1 cellular context compared by ENCODE assay signal in the genomic region with DNA sequence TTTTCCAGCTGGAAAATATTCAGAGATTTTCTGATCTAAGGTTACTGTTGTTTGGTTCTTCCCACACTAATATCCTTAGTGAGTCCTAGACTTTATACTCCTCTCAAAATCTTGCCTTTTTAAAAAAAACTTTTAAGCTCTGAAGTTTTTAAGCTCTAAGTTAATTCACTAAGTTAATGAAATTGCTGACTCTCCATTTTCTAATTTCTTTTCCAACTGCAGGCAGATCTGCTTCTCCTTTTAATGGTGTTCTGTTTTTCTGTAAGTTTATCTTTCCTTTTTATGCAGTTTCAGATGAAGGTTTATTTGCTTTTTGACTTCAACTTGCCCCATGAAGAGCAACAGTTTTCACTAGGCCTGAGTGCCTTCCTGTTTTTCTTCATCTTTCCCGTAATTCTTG.
TF ChIP-seq lines count a peak whose summit lies in the region.

No MANE protein-coding gene starts in this region.

TF ChIP-seq in GM23338, 12 proteins besides CTCF, POLR2A, EP300 and RAD21 (continued from another document):
- TF ChIP-seq, protein P1, sequence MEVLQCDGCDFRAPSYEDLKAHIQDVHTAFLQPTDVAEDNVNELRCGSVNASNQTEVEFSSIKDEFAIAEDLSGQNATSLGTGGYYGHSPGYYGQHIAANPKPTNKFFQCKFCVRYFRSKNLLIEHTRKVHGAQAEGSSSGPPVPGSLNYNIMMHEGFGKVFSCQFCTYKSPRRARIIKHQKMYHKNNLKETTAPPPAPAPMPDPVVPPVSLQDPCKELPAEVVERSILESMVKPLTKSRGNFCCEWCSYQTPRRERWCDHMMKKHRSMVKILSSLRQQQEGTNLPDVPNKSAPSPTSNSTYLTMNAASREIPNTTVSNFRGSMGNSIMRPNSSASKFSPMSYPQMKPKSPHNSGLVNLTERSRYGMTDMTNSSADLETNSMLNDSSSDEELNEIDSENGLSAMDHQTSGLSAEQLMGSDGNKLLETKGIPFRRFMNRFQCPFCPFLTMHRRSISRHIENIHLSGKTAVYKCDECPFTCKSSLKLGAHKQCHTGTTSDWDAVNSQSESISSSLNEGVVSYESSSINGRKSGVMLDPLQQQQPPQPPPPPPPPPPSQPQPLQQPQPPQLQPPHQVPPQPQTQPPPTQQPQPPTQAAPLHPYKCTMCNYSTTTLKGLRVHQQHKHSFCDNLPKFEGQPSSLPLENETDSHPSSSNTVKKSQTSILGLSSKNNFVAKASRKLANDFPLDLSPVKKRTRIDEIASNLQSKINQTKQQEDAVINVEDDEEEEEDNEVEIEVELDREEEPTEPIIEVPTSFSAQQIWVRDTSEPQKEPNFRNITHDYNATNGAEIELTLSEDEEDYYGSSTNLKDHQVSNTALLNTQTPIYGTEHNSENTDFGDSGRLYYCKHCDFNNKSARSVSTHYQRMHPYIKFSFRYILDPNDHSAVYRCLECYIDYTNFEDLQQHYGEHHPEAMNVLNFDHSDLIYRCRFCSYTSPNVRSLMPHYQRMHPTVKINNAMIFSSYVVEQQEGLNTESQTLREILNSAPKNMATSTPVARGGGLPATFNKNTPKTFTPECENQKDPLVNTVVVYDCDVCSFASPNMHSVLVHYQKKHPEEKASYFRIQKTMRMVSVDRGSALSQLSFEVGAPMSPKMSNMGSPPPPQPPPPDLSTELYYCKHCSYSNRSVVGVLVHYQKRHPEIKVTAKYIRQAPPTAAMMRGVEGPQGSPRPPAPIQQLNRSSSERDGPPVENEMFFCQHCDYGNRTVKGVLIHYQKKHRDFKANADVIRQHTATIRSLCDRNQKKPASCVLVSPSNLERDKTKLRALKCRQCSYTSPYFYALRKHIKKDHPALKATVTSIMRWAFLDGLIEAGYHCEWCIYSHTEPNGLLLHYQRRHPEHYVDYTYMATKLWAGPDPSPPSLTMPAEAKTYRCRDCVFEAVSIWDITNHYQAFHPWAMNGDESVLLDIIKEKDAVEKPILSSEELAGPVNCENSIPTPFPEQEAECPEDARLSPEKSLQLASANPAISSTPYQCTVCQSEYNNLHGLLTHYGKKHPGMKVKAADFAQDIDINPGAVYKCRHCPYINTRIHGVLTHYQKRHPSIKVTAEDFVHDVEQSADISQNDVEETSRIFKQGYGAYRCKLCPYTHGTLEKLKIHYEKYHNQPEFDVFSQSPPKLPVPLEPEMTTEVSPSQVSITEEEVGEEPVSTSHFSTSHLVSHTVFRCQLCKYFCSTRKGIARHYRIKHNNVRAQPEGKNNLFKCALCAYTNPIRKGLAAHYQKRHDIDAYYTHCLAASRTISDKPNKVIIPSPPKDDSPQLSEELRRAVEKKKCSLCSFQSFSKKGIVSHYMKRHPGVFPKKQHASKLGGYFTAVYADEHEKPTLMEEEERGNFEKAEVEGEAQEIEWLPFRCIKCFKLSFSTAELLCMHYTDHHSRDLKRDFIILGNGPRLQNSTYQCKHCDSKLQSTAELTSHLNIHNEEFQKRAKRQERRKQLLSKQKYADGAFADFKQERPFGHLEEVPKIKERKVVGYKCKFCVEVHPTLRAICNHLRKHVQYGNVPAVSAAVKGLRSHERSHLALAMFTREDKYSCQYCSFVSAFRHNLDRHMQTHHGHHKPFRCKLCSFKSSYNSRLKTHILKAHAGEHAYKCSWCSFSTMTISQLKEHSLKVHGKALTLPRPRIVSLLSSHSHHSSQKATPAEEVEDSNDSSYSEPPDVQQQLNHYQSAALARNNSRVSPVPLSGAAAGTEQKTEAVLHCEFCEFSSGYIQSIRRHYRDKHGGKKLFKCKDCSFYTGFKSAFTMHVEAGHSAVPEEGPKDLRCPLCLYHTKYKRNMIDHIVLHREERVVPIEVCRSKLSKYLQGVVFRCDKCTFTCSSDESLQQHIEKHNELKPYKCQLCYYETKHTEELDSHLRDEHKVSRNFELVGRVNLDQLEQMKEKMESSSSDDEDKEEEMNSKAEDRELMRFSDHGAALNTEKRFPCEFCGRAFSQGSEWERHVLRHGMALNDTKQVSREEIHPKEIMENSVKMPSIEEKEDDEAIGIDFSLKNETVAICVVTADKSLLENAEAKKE (CRISPR knock-in tag; IDR thresholded peaks at IDR 0.05): no peak
- TF ChIP-seq ZNF331 (CRISPR knock-in tag; IDR thresholded peaks at IDR 0.05; ENCODE audit: low read depth) (no peak), STAT1 (IDR thresholded peaks at IDR 0.05; ENCODE audit: unreplicated experiment) (no peak), NANOG (IDR thresholded peaks at IDR 0.05; ENCODE audit: borderline replicate concordance) (no peak), EZH2phosphoT487 (IDR thresholded peaks at IDR 0.05; ENCODE audit: unreplicated experiment) (no peak), POLR2AphosphoS5 (IDR thresholded peaks at IDR 0.05; ENCODE audit: low read depth) (no peak), CREB1 (CRISPR knock-in tag; IDR thresholded peaks at IDR 0.05; ENCODE audit: low read depth) (no peak), EZH2 (IDR thresholded peaks at IDR 0.05; ENCODE audit: low read depth, unreplicated experiment) (no peak)
- TF ChIP-seq, protein P2, sequence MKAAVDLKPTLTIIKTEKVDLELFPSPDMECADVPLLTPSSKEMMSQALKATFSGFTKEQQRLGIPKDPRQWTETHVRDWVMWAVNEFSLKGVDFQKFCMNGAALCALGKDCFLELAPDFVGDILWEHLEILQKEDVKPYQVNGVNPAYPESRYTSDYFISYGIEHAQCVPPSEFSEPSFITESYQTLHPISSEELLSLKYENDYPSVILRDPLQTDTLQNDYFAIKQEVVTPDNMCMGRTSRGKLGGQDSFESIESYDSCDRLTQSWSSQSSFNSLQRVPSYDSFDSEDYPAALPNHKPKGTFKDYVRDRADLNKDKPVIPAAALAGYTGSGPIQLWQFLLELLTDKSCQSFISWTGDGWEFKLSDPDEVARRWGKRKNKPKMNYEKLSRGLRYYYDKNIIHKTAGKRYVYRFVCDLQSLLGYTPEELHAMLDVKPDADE (IDR thresholded peaks at IDR 0.05): no peak
- TF ChIP-seq, protein P3, sequence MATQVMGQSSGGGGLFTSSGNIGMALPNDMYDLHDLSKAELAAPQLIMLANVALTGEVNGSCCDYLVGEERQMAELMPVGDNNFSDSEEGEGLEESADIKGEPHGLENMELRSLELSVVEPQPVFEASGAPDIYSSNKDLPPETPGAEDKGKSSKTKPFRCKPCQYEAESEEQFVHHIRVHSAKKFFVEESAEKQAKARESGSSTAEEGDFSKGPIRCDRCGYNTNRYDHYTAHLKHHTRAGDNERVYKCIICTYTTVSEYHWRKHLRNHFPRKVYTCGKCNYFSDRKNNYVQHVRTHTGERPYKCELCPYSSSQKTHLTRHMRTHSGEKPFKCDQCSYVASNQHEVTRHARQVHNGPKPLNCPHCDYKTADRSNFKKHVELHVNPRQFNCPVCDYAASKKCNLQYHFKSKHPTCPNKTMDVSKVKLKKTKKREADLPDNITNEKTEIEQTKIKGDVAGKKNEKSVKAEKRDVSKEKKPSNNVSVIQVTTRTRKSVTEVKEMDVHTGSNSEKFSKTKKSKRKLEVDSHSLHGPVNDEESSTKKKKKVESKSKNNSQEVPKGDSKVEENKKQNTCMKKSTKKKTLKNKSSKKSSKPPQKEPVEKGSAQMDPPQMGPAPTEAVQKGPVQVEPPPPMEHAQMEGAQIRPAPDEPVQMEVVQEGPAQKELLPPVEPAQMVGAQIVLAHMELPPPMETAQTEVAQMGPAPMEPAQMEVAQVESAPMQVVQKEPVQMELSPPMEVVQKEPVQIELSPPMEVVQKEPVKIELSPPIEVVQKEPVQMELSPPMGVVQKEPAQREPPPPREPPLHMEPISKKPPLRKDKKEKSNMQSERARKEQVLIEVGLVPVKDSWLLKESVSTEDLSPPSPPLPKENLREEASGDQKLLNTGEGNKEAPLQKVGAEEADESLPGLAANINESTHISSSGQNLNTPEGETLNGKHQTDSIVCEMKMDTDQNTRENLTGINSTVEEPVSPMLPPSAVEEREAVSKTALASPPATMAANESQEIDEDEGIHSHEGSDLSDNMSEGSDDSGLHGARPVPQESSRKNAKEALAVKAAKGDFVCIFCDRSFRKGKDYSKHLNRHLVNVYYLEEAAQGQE (IDR thresholded peaks at IDR 0.05; ENCODE audit: unreplicated experiment): no peak
